Comparison of ENCODE assay signal across 8 cellular contexts in genomic region chr2:207133862-207134519, GRCh38. TPM values are rescaled to one million over a fixed set of nuclear protein-coding genes. Genes with fewer than 3 reads are reported as not detected.
DNase-seq lines count a peak whose midpoint lies in the region; ATAC-seq, FAIRE-seq and TF ChIP-seq lines count a peak whose summit lies in the region.

No MANE protein-coding gene starts in this region.

- no peaks in the 10 kb centered on the region for H3K27me3 ChIP-seq in mesenchymal stem cell (ENCODE audit: control insufficient read depth in 1 of 2, insufficient read depth in 1 of 2, low read length in 2 of 2)

- H2AFZ ChIP-seq in mesenchymal stem cell (ENCODE audit: low read depth, low read length) = no peak overlapping the region

- no peaks in the 10 kb centered on the region for H3K27me3 Mint-ChIP-seq in chondrocyte (ENCODE audit: low read depth)

- H3K79me1 ChIP-seq in mesenchymal stem cell (replicated peaks; ENCODE audit: low read length, poor library complexity, severe bottlenecking) = peaks cover 4% of the 10 kb centered on the region

- H3K14ac ChIP-seq in mesenchymal stem cell (ENCODE audit: low read length in 2 of 2) = no peak overlapping the region

- WGBS in mesenchymal stem cell = 13% methylated on average over 12 of the region's 13 CpGs

- peak overlapping the region; percentile 91 for H3K27ac Mint-ChIP-seq in chondrocyte (ENCODE audit: unreplicated experiment)

- peak overlapping the region; percentile 16 to 37 for H3K18ac ChIP-seq in mesenchymal stem cell (ENCODE audit: low read depth in 1 of 2, low read length in 2 of 2)

- H3K4me3 ChIP-seq in AG09309 (ENCODE audit: control insufficient read depth, low read depth, low read length) (no peak overlapping the region), mesenchymal stem cell (ENCODE audit: insufficient read depth in 1 of 2, low read depth in 1 of 2, low read length in 2 of 2) (peak overlapping the region in 1 of 2 experiments; percentile 33)

- H3K4ac ChIP-seq in mesenchymal stem cell (ENCODE audit: low read depth in 1 of 2, low read length in 2 of 2) = no peak overlapping the region

- H2BK120ac ChIP-seq in mesenchymal stem cell (ENCODE audit: low read depth, low read length) = peak overlapping the region; percentile 0

- no peak overlapping the region for H4K91ac ChIP-seq in mesenchymal stem cell (ENCODE audit: low read length)

- H3K27ac ChIP-seq in mesenchymal stem cell (ENCODE audit: low read length, poor library complexity, severe bottlenecking) = peak overlapping the region; percentile 71

- peaks cover 8% of the 10 kb centered on the region for H3K36me3 Mint-ChIP-seq in chondrocyte (ENCODE audit: low read depth)

- H3K4me1 ChIP-seq in mesenchymal stem cell (ENCODE audit: control insufficient read depth, insufficient read depth, low read depth, low read length) = peaks cover 17% of the 10 kb centered on the region

- TF ChIP-seq CTCF in AG09309 (IDR thresholded peaks at IDR 0.05; ENCODE audit: control insufficient read depth, insufficient read depth, low read depth, low read length, missing control alignments) (no peak), chondrocyte (IDR thresholded peaks at IDR 0.05) (no peak)

- H3K4me1 Mint-ChIP-seq in chondrocyte (ENCODE audit: low read depth) = peaks cover 95% of the 10 kb centered on the region

- no peak overlapping the region for H4K8ac ChIP-seq in mesenchymal stem cell (ENCODE audit: low read length)

- peak overlapping the region; percentile 47 for H3K4me3 Mint-ChIP-seq in chondrocyte (ENCODE audit: unreplicated experiment)

- H2AK5ac ChIP-seq in mesenchymal stem cell (ENCODE audit: low read length, severe bottlenecking) = no peak overlapping the region

- no peak overlapping the region for H2BK12ac ChIP-seq in mesenchymal stem cell (ENCODE audit: low read length in 2 of 2)

- peak overlapping the region; percentile 47 for H3K9ac ChIP-seq in mesenchymal stem cell (ENCODE audit: low read length)

- peak; percentile 58 for FAIRE-seq in urothelium cell line (lab: Jason Lieb, UNC)

- peak overlapping the region; percentile 30 for H2BK15ac ChIP-seq in mesenchymal stem cell (ENCODE audit: low read depth, poor library complexity, severe bottlenecking)

- H3K36me3 ChIP-seq in mesenchymal stem cell (ENCODE audit: control insufficient read depth in 1 of 2, insufficient read depth in 2 of 2, low read depth in 1 of 2, low read length in 2 of 2) = peaks cover 0 to 7% of the 10 kb centered on the region in 2 experiments

- no peaks in the 10 kb centered on the region for H3K9me3 ChIP-seq in mesenchymal stem cell (ENCODE audit: control insufficient read depth, low read length)

- no peaks in the 10 kb centered on the region for H3K9me3 Mint-ChIP-seq in chondrocyte (ENCODE audit: low read depth)

- H3K23ac ChIP-seq in mesenchymal stem cell (ENCODE audit: low read length in 2 of 2) = no peak overlapping the region

- no peak for ATAC-seq in GM21381 (IDR thresholded peaks at IDR 0.05; ENCODE audit: unreplicated experiment)

- H3K4me2 ChIP-seq in mesenchymal stem cell (ENCODE audit: low read length, poor library complexity, severe bottlenecking) = peak overlapping the region; percentile 48

- DNase-seq in AG09309 (ENCODE audit: low read depth) = peak; percentile 54
- peak; percentile 74 to 89 for DNase-seq in NCI-H2081 (lab: John Stamatoyannopoulos, UW)
- no peak for DNase-seq in chondrocyte (ENCODE audit: low spot score)
- peak; percentile 78 for DNase-seq in mesenchymal stem cell
- DNase-seq in urothelium cell line (ENCODE audit: low spot score) = peak; percentile 77
- DNase-seq in NCI-H2029 treated with DMSO at 0.1 percent for 48 hours (lab: John Stamatoyannopoulos, UW) = no peak
- DNase-seq in activated naive CD4-positive, alpha-beta T cell (lab: John Stamatoyannopoulos, UW) = no peak

- H2BK5ac ChIP-seq in mesenchymal stem cell (ENCODE audit: low read depth, low read length, poor library complexity, severe bottlenecking) = no peak overlapping the region

RNA-seq across cellular contexts. Expression of gene KLF7, which starts 31.8 kb away (rescaled TPM):
- 37.5 to 46.2 TPM (median 38.5 TPM) in 3 replicates for total RNA-seq in chondrocyte
- 31.0 TPM for polyA plus RNA-seq in mesenchymal stem cell (2013, experiment 1 of 2)
- polyA plus RNA-seq in mesenchymal stem cell (2013, experiment 2 of 2) = 28.9 TPM

Comparison
In these comparisons a context has a peak if more than half of its experiments do, and no peak if none do; other contexts are left out.
1. DNase-seq: peak in AG09309 (single experiment), NCI-H2081 (2 of 2), mesenchymal stem cell (single experiment) and urothelium cell line (single experiment); none in chondrocyte (single experiment), NCI-H2029 treated with DMSO at 0.1 percent for 48 hours (single experiment) and activated naive CD4-positive, alpha-beta T cell (0 of 4).